In genomic region chr16:67995423-67995822, GRCh38 we compare ENCODE assay signal across 14 cellular contexts.
DNase-seq lines count a peak whose midpoint lies in the region; ATAC-seq lines count a peak whose summit lies in the region.
"Had no signal": no experiment of that assay in that cellular context is flagged by ENCODE, and none has a peak within 500 bp of the region (broad histone marks: within the 10 kb centered on the region; RNA-seq: fewer than 3 reads in every experiment).

No MANE protein-coding gene starts in this region.

- peaks cover 32% of the 10 kb centered on the region for H3K4me1 Mint-ChIP-seq in central memory CD8-positive, alpha-beta T cell

- H3K9me3 Mint-ChIP-seq in central memory CD8-positive, alpha-beta T cell, result no peaks in the 10 kb centered on the region

- peaks cover 13% of the 10 kb centered on the region for H3K36me3 Mint-ChIP-seq in central memory CD8-positive, alpha-beta T cell (ENCODE audit: insufficient read depth)

- peak; percentile 26 for DNase-seq in stimulated activated naive CD4-positive, alpha-beta T cell treated with Interleukin-2 at 50 U/mL for 16 hours (lab: John Stamatoyannopoulos, UW)
- DNase-seq in stimulated activated naive CD4-positive, alpha-beta T cell (lab: John Stamatoyannopoulos, UW), result no peak
- DNase-seq in SIG-M5 (lab: John Stamatoyannopoulos, UW) (peak; percentile 43), NCI-H2171 treated with DMSO at 0.1 percent for 48 hours (lab: John Stamatoyannopoulos, UW) (no peak), COLO829 (ENCODE audit: low spot score) (no peak)
- no peak for DNase-seq in central memory CD8-positive, alpha-beta T cell (ENCODE audit: low spot score in 2 of 2)
- DNase-seq: aorta; effector CD8-positive, alpha-beta T cell; head of caudate nucleus; left ventricle myocardium inferior; MG63; NCI-H345 had no signal

- no peaks in the 10 kb centered on the region for H3K27me3 Mint-ChIP-seq in central memory CD8-positive, alpha-beta T cell

- peak overlapping the region; percentile 31 for H3K4me3 Mint-ChIP-seq in central memory CD8-positive, alpha-beta T cell

- ATAC-seq in central memory CD8-positive, alpha-beta T cell (replicated peaks; ENCODE audit: extremely low read depth, poor library complexity, severe bottlenecking), result no peak
- ATAC-seq in HG03039 (IDR thresholded peaks at IDR 0.05; ENCODE audit: unreplicated experiment), result no peak
- ATAC-seq in GM21367 (IDR thresholded peaks at IDR 0.05; ENCODE audit: unreplicated experiment), result no peak

- peak overlapping the region; percentile 55 for H3K27ac Mint-ChIP-seq in central memory CD8-positive, alpha-beta T cell (ENCODE audit: low read depth)

Comparison
In these comparisons a context has a peak if more than half of its experiments do, and no peak if none do; other contexts are left out.
1. DNase-seq: peak in stimulated activated naive CD4-positive, alpha-beta T cell treated with Interleukin-2 at 50 U/mL for 16 hours (single experiment) and SIG-M5 (single experiment); none in stimulated activated naive CD4-positive, alpha-beta T cell (0 of 6), central memory CD8-positive, alpha-beta T cell (0 of 2), NCI-H2171 treated with DMSO at 0.1 percent for 48 hours (single experiment) and COLO829 (single experiment).